ENCODE assay signal across 1 cellular context in the genomic region with DNA sequence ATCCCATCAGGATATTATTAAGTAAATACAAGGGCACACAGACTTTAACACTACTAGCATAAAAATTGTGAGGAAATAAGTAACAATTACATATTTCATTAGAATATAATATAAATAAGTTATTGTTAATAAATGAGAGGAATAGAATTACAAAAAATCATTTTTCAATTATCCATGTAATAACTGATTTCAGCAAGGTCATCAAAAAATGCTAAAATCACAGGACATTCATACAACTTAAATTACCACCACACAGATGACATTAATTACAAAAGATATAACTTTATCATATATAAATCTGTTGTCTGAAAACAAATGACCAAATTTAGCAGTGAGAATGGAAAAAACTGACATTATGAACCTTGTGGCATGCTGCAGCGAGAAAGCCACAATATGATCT.
A peak's percentile ranks its signal among the peaks of the same experiment; 100 is the strongest.
TF ChIP-seq lines count a peak whose summit lies in the region.

No MANE protein-coding gene starts in this region.

TF ChIP-seq in HepG2, 621 proteins besides CTCF, POLR2A, EP300 and RAD21 (continued from another document):
- TF ChIP-seq, protein P1, sequence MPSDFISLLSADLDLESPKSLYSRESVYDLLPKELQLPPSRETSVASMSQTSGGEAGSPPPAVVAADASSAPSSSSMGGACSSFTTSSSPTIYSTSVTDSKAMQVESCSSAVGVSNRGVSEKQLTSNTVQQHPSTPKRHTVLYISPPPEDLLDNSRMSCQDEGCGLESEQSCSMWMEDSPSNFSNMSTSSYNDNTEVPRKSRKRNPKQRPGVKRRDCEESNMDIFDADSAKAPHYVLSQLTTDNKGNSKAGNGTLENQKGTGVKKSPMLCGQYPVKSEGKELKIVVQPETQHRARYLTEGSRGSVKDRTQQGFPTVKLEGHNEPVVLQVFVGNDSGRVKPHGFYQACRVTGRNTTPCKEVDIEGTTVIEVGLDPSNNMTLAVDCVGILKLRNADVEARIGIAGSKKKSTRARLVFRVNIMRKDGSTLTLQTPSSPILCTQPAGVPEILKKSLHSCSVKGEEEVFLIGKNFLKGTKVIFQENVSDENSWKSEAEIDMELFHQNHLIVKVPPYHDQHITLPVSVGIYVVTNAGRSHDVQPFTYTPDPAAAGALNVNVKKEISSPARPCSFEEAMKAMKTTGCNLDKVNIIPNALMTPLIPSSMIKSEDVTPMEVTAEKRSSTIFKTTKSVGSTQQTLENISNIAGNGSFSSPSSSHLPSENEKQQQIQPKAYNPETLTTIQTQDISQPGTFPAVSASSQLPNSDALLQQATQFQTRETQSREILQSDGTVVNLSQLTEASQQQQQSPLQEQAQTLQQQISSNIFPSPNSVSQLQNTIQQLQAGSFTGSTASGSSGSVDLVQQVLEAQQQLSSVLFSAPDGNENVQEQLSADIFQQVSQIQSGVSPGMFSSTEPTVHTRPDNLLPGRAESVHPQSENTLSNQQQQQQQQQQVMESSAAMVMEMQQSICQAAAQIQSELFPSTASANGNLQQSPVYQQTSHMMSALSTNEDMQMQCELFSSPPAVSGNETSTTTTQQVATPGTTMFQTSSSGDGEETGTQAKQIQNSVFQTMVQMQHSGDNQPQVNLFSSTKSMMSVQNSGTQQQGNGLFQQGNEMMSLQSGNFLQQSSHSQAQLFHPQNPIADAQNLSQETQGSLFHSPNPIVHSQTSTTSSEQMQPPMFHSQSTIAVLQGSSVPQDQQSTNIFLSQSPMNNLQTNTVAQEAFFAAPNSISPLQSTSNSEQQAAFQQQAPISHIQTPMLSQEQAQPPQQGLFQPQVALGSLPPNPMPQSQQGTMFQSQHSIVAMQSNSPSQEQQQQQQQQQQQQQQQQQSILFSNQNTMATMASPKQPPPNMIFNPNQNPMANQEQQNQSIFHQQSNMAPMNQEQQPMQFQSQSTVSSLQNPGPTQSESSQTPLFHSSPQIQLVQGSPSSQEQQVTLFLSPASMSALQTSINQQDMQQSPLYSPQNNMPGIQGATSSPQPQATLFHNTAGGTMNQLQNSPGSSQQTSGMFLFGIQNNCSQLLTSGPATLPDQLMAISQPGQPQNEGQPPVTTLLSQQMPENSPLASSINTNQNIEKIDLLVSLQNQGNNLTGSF (CRISPR knock-in tag; IDR thresholded peaks at IDR 0.05): no peak
- TF ChIP-seq MAFK (conservative IDR thresholded peaks at IDR 0.05 in 1 of 2, IDR thresholded peaks at IDR 0.05 in 1 of 2; ENCODE audit: low read length in 2 of 2) (peak; percentile 95 to 97), PAX8 (CRISPR knock-in tag; IDR thresholded peaks at IDR 0.05; ENCODE audit: borderline replicate concordance) (no peak), GPBP1L1 (CRISPR knock-in tag; IDR thresholded peaks at IDR 0.05) (no peak)
